In the genomic region with DNA sequence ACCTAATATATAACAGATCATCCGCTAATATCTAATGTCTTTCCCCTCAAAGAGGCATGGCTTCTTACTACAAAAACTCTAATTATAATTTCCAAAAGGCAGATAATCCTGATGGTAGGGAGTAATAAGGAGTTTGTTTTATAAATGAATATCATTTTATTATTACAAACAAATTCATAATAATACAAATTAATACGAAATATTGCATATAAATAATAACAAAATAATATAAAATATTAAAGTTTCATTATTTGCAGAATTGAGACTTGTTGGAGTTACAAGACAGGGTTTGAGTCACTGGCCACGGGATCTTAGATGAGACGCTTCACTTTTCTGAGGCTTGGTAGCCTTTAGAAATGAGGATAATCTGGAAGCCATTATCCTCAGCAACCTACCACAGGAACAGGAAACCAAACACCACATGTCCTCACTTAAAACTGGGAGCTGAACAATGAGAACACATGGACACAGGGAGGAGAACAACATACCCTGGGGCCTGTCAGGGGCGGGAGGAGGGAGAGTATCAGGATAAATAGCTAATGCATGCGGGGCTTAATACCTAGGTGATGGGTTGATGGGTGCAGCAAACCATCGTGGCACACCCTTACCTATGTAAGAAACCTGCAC, we compare ENCODE assay signal across 26 cellular contexts. TPM values are rescaled to one million over a fixed set of nuclear protein-coding genes. Genes with fewer than 3 reads are reported as not detected.
DNase-seq lines count a peak whose midpoint lies in the region; FAIRE-seq and TF ChIP-seq lines count a peak whose summit lies in the region.
"Had no signal": no experiment of that assay in that cellular context is flagged by ENCODE, and none has a peak within 500 bp of the region (broad histone marks: within the 10 kb centered on the region; RNA-seq: fewer than 3 reads in every experiment).

No MANE protein-coding gene starts in this region.

- intact Hi-C loops in left ventricle myocardium inferior (cut with micrococcal nuclease) = no loop called here

- no peak overlapping the region for H3K27ac ChIP-seq in left ventricle myocardium inferior (replicated peaks)
- H3K27ac ChIP-seq: dorsolateral prefrontal cortex, HL-60, KMS-11, pancreas, transverse colon had no signal

- H3K36me3 ChIP-seq in left ventricle myocardium inferior = no peaks in the 10 kb centered on the region
- H3K36me3 ChIP-seq: pancreas, transverse colon had no signal

- H3K4me3 Mint-ChIP-seq in type B pancreatic cell (peak overlapping the region; percentile 49), nephron progenitor cell (no peak overlapping the region)
- H3K4me3 Mint-ChIP-seq: activated CD8-positive, alpha-beta memory T cell treated with anti-CD3 and anti-CD28 coated beads, Interleukin-2, amount 10 ng/mL, durations not matched to agents 7 days and 5 days; CD8-positive, alpha-beta T cell; stimulated activated effector memory CD8-positive, alpha-beta T cell treated with anti-CD3 and anti-CD28 coated beads, Interleukin-12 subunit alpha, Interleukin-12 subunit beta, amount 100 ng/mL, for 72 hours; T-cell had no signal

- no peaks in the 10 kb centered on the region for H3K27me3 Mint-ChIP-seq in type B pancreatic cell
- H3K27me3 Mint-ChIP-seq in nephron progenitor cell (ENCODE audit: low read depth, poor library complexity) = no peaks in the 10 kb centered on the region
- H3K27me3 Mint-ChIP-seq: activated CD8-positive, alpha-beta memory T cell treated with anti-CD3 and anti-CD28 coated beads, Interleukin-2, amount 10 ng/mL, durations not matched to agents 7 days and 5 days had no signal

- no peak for TF ChIP-seq CTCF in type B pancreatic cell (conservative IDR thresholded peaks at IDR 0.05)
- TF ChIP-seq CTCF in nephron progenitor cell (IDR thresholded peaks at IDR 0.05) = no peak
- no peak for TF ChIP-seq CTCF in left ventricle myocardium inferior (IDR thresholded peaks at IDR 0.05; ENCODE audit: borderline replicate concordance)

- H3K9me3 Mint-ChIP-seq in type B pancreatic cell (no peaks in the 10 kb centered on the region), nephron progenitor cell (no peaks in the 10 kb centered on the region)
- H3K9me3 Mint-ChIP-seq: activated T-cell treated with anti-CD3 and anti-CD28 coated beads, Interleukin-2, amount 50 U/mL, for 72 hours; CD8-positive, alpha-beta T cell; stimulated activated effector memory CD8-positive, alpha-beta T cell treated with anti-CD3 and anti-CD28 coated beads, Interleukin-12 subunit alpha, Interleukin-12 subunit beta, amount 100 ng/mL, for 72 hours; T-cell had no signal

- FAIRE-seq in colon (lab: Jason Lieb, UNC) = peak; percentile 21
- FAIRE-seq: pancreas had no signal

- H3K9me3 ChIP-seq in left ventricle myocardium inferior (replicated peaks) = no peaks in the 10 kb centered on the region
- H3K9me3 ChIP-seq: pancreas, transverse colon had no signal

- H3K27ac Mint-ChIP-seq in type B pancreatic cell (no peak overlapping the region), nephron progenitor cell (no peak overlapping the region)
- H3K27ac Mint-ChIP-seq: activated CD8-positive, alpha-beta memory T cell treated with anti-CD3 and anti-CD28 coated beads, Interleukin-2, amount 10 ng/mL, durations not matched to agents 7 days and 5 days; CD8-positive, alpha-beta T cell; stimulated activated effector memory CD8-positive, alpha-beta T cell treated with anti-CD3 and anti-CD28 coated beads, Interleukin-12 subunit alpha, Interleukin-12 subunit beta, amount 100 ng/mL, for 72 hours; T-cell had no signal

- H3K4me1 Mint-ChIP-seq in type B pancreatic cell (ENCODE audit: unreplicated experiment) (peaks cover 11% of the 10 kb centered on the region), nephron progenitor cell (peaks cover 22% of the 10 kb centered on the region)

- no peak overlapping the region for H3K4me3 ChIP-seq in left ventricle myocardium inferior
- H3K4me3 ChIP-seq: dorsolateral prefrontal cortex, pancreas, transverse colon had no signal

- no peaks in the 10 kb centered on the region for H3K4me1 ChIP-seq in left ventricle myocardium inferior
- H3K4me1 ChIP-seq: pancreas, transverse colon had no signal

- DNase-seq in EH (ENCODE audit: low read depth) (peak; percentile 34), LHCN-M2 (ENCODE audit: low read depth) (peak; percentile 19), type B pancreatic cell (ENCODE audit: extremely low spot score, unreplicated experiment) (no peak), NCI-H146 treated with DMSO at 0.1 percent for 48 hours (lab: John Stamatoyannopoulos, UW; ENCODE audit: unreplicated experiment) (no peak), nephron progenitor cell (no peak), left ventricle myocardium inferior (no peak)
- DNase-seq: activated CD4-positive, alpha-beta T cell treated with anti-CD3 and anti-CD28 coated beads, Interleukin-2, amount 50 U/mL, for 1 hour; activated CD4-positive, CD25-positive, alpha-beta regulatory T cell; activated CD8-positive, alpha-beta memory T cell treated with anti-CD3 and anti-CD28 coated beads, Interleukin-2, amount 10 ng/mL, durations not matched to agents 7 days and 5 days; activated naive CD4-positive, alpha-beta T cell; activated T-cell treated with anti-CD3 and anti-CD28 coated beads, Interleukin-2, amount 50 U/mL, for 72 hours; CD8-positive, alpha-beta T cell; dorsolateral prefrontal cortex; H7; left colon; NCI-H226; NCI-H526 treated with DMSO at 0.1 percent for 48 hours; pancreas; retina; SIG-M5; T-cell; transverse colon had no signal

- H3K27me3 ChIP-seq in left ventricle myocardium inferior (ENCODE audit: low read depth) = no peaks in the 10 kb centered on the region
- H3K27me3 ChIP-seq: dorsolateral prefrontal cortex, pancreas, transverse colon had no signal

- H3K36me3 Mint-ChIP-seq in type B pancreatic cell = no peaks in the 10 kb centered on the region
- no peaks in the 10 kb centered on the region for H3K36me3 Mint-ChIP-seq in nephron progenitor cell (ENCODE audit: low read depth)
- H3K36me3 Mint-ChIP-seq: CD8-positive, alpha-beta T cell; stimulated activated effector memory CD8-positive, alpha-beta T cell treated with anti-CD3 and anti-CD28 coated beads, Interleukin-12 subunit alpha, Interleukin-12 subunit beta, amount 100 ng/mL, for 72 hours; T-cell had no signal

RNA-seq across cellular contexts. Expression of a gene that starts 48.7 kb away (rescaled TPM):
- total RNA-seq in LHCN-M2 (2014; rRNA removed) (0.23 and 0.83 TPM in 2 replicates), type B pancreatic cell (ENCODE audit: low replicate concordance) (0.57 and 2.0 TPM in 2 replicates), left ventricle myocardium inferior (0.19 TPM)
- polyA plus RNA-seq in LHCN-M2 (2012) = 0.11 TPM

Comparison
In these comparisons a context has a peak if more than half of its experiments do, and no peak if none do; other contexts are left out.
1. DNase-seq: peak in EH (single experiment) and LHCN-M2 (single experiment); none in type B pancreatic cell (single experiment), NCI-H146 treated with DMSO at 0.1 percent for 48 hours (single experiment), nephron progenitor cell (single experiment) and left ventricle myocardium inferior (single experiment).